In the genomic region with DNA sequence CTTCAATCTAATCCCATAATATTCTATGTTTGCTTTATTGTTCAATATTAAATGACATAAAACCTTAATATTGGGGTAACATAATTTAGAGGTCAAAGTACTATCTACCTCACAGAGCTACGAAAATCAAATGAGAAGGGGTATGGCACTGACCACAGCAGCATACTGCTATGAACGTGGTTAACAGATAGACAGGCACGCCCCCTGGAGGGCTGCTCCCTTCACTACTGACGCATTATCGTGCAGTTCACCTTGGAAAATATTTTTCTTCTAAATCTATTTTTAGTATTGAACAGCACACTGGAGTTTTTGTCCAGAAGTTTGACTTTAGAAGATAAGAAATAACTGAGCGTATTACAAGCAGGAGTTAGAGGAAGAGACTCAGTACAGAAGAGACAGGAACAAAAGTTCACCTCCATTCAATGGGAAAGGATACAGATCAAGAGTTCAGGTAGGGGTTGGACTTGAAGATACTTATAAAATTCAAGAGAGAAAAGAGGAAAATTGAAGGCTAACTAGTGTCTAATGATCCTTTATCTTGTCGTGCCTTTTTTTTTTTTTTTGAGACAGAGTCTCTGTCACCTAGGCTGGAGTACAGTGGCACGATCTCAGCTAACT, we compare ENCODE assay signal across 8 cellular contexts. TPM values are rescaled to one million over a fixed set of nuclear protein-coding genes. Genes with fewer than 3 reads are reported as not detected.
DNase-seq lines count a peak whose midpoint lies in the region; ATAC-seq, FAIRE-seq and TF ChIP-seq lines count a peak whose summit lies in the region.

No MANE protein-coding gene starts in this region.

- H3K27me3 ChIP-seq in SJCRH30 (no peaks in the 10 kb centered on the region), brain microvascular endothelial cell (replicated peaks) (no peaks in the 10 kb centered on the region)

- FAIRE-seq in kidney (lab: Jason Lieb, UNC) = no peak

- H3K4me3 ChIP-seq in SJCRH30 (no peak overlapping the region), brain microvascular endothelial cell (ENCODE audit: low read depth, low read length) (no peak overlapping the region), kidney (ENCODE audit: low read length in 2 of 2) (no peak overlapping the region)

- DNase-seq in EL = peak; percentile 25
- DNase-seq in SJCRH30 = peak; percentile 23 to 38
- DNase-seq in brain microvascular endothelial cell = peak; percentile 69
- peak; percentile 43 for DNase-seq in kidney
- peak; percentile 68 for DNase-seq in stimulated activated CD8-positive, alpha-beta memory T cell treated with anti-CD3 and anti-CD28 coated beads, Interleukin-4, amount 100 ng/mL, for 48 hours
- DNase-seq in KG1 (lab: John Stamatoyannopoulos, UW) = no peak

- H3K9me3 ChIP-seq in SJCRH30 (replicated peaks) (no peaks in the 10 kb centered on the region), kidney (ENCODE audit: control insufficient read depth in 1 of 2, low read length in 2 of 2) (no peaks in the 10 kb centered on the region)

- peak; percentile 89 for TF ChIP-seq CTCF in brain microvascular endothelial cell (IDR thresholded peaks at IDR 0.05; ENCODE audit: low read depth, low read length, missing control alignments)
- TF ChIP-seq CTCF in kidney (IDR thresholded peaks at IDR 0.05; ENCODE audit: borderline replicate concordance, extremely low read depth, insufficient read depth) = peak; percentile 56

- ATAC-seq in GM19467 (IDR thresholded peaks at IDR 0.05; ENCODE audit: unreplicated experiment) = peak; percentile 97
- ATAC-seq in HG03442 (IDR thresholded peaks at IDR 0.05; ENCODE audit: unreplicated experiment) = peak; percentile 99

- H3K36me3 ChIP-seq in SJCRH30 (no peaks in the 10 kb centered on the region), brain microvascular endothelial cell (replicated peaks) (no peaks in the 10 kb centered on the region), kidney (ENCODE audit: control insufficient read depth in 1 of 2, insufficient read depth in 2 of 2, low read length in 2 of 2) (peaks cover 0 to 9% of the 10 kb centered on the region in 2 donors)

- in situ Hi-C loops in brain microvascular endothelial cell (cut with HindIII; ENCODE audit: low pct_ligation_motif_present, low sequenced_read_pairs) = loop anchor here (25.0 kb wide), 1 partner anchor 367 kb away; no protein-coding TSS in a partner anchor

- no peak overlapping the region for H3K9ac ChIP-seq in kidney (ENCODE audit: low read length in 2 of 2)

- H3K27ac ChIP-seq in SJCRH30 = no peak overlapping the region
- H3K27ac ChIP-seq in brain microvascular endothelial cell = no peak overlapping the region
- H3K27ac ChIP-seq in kidney (ENCODE audit: low read depth in 2 of 2, low read length in 2 of 2) = no peak overlapping the region

- intact Hi-C loops in kidney (cut with DNase I) = no loop called here

- H3K4me1 ChIP-seq in SJCRH30 (no peaks in the 10 kb centered on the region), kidney (ENCODE audit: control insufficient read depth in 1 of 2, insufficient read depth in 1 of 2, low read depth in 1 of 2, low read length in 2 of 2) (no peaks in the 10 kb centered on the region)

RNA-seq across cellular contexts. Expression of a gene that starts 22.7 kb away (rescaled TPM):
- 4.1 and 5.0 TPM in 2 replicates for total RNA-seq in SJCRH30 (2014; rRNA removed; shearing (Covaris generic))
- 20.1 TPM for total RNA-seq in kidney
- polyA plus RNA-seq in kidney (ENCODE audit: insufficient read depth, low read depth, low replicate concordance) = 6.2 TPM
